In the genomic region with DNA sequence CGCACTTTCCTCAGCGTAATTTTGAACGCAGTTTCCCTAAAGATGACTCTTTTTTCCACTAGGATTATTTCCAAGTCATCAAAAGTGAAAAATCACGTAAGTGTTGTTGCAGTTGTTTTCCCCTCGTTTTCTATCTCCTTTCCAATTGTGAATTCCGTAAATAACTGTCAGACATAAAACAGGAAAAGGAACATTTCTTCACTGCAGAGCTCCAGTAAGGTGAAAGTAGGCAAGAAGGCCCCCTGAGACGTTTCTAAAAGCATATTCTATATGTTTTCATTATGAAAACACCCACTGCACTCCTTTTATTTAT, we compare ENCODE assay signal across 8 cellular contexts. TPM values are rescaled to one million over a fixed set of nuclear protein-coding genes. Genes with fewer than 3 reads are reported as not detected.
DNase-seq lines count a peak whose midpoint lies in the region; ATAC-seq, FAIRE-seq and TF ChIP-seq lines count a peak whose summit lies in the region.

No MANE protein-coding gene starts in this region.

- DNase-seq in GM06990 (ENCODE audit: extremely low read depth, insufficient read length): no peak
- no peak for DNase-seq in SJSA1 (ENCODE audit: low read depth in 1 of 2, low spot score in 2 of 2)
- DNase-seq in esophagus squamous epithelium (lab: John Stamatoyannopoulos, UW): no peak
- no peak for DNase-seq in pancreas
- no peak for DNase-seq in HEK293T (ENCODE audit: extremely low spot score)
- no peak for DNase-seq in NCI-H524 (lab: John Stamatoyannopoulos, UW)
- no peak for DNase-seq in NCI-H1436 (lab: John Stamatoyannopoulos, UW)

- FAIRE-seq in pancreas (lab: Jason Lieb, UNC): no peak

- H3K36me3 ChIP-seq in GM06990 (ENCODE audit: control insufficient read depth, insufficient read depth, low read length) (no peaks in the 10 kb centered on the region), SJSA1 (peaks cover 2% of the 10 kb centered on the region; the same call in 1 of the 2 replicates), esophagus squamous epithelium (no peaks in the 10 kb centered on the region), pancreas (no peaks in the 10 kb centered on the region)

- H3K4me1 ChIP-seq in SJSA1 (replicated peaks) (peaks cover 24% of the 10 kb centered on the region), esophagus squamous epithelium (peaks cover 0 to 34% (median 10%) of the 10 kb centered on the region in 3 donors), pancreas (peaks cover 0 to 19% (median 16%) of the 10 kb centered on the region in 3 donors)

- 1% methylated on average over 7 of the region's 7 CpGs for WGBS in esophagus squamous epithelium, 2 donors
- 1 to 2% methylated on average over 7 of the region's 7 CpGs for WGBS in pancreas, 2 donors

- intact Hi-C loops in esophagus squamous epithelium (cut with DNase I) (no loop called here), pancreas (cut with DNase I) (no loop called here)

- H3K27me3 ChIP-seq in GM06990 (replicated peaks; ENCODE audit: control insufficient read depth, insufficient read depth, low read length) (no peaks in the 10 kb centered on the region), SJSA1 (replicated peaks) (no peaks in the 10 kb centered on the region), esophagus squamous epithelium (no peaks in the 10 kb centered on the region), pancreas (no peaks in the 10 kb centered on the region)

- H3K4me3 ChIP-seq in GM06990 (replicated peaks; ENCODE audit: low read depth, low read length): peak overlapping the region; percentile 87
- H3K4me3 ChIP-seq in SJSA1: peak overlapping the region; percentile 61
- peak overlapping the region; percentile 34 to 85 (median 58) for H3K4me3 ChIP-seq in esophagus squamous epithelium
- peak overlapping the region; percentile 21 to 46 (median 42) for H3K4me3 ChIP-seq in pancreas

- TF ChIP-seq CTCF in GM06990 (IDR thresholded peaks at IDR 0.05; ENCODE audit: insufficient read depth, low read length, poor library complexity, severe bottlenecking): no peak
- TF ChIP-seq CTCF in esophagus squamous epithelium (IDR thresholded peaks at IDR 0.05): no peak
- no peak for TF ChIP-seq CTCF in pancreas (IDR thresholded peaks at IDR 0.05)

- no peak for TF ChIP-seq POLR2A in esophagus squamous epithelium (IDR thresholded peaks at IDR 0.05)

- CTCF ChIA-PET in HEK293T (lab: Yijun Ruan, JAX): no interaction called here

- H3K9me3 ChIP-seq in SJSA1 (replicated peaks) (no peaks in the 10 kb centered on the region), esophagus squamous epithelium (no peaks in the 10 kb centered on the region), pancreas (no peaks in the 10 kb centered on the region)

- POLR2A ChIA-PET in HEK293T (lab: Yijun Ruan, JAX): interaction anchor here (0.6 kb wide), 1 partner anchor 44 kb away, joined by 3 read pairs; no protein-coding TSS in a partner anchor

- peak in 1 of 4 donors; percentile 6 for ATAC-seq in pancreas
- ATAC-seq in HG02840 (IDR thresholded peaks at IDR 0.05; ENCODE audit: low FRiP score, unreplicated experiment): no peak

- peak overlapping the region; percentile 95 for H3K27ac ChIP-seq in SJSA1
- H3K27ac ChIP-seq in esophagus squamous epithelium: peak overlapping the region; percentile 78 to 96 (median 85)
- peak overlapping the region; percentile 73 to 92 (median 90) for H3K27ac ChIP-seq in pancreas

TF ChIP-seq in HEK293T, 16 proteins besides CTCF, POLR2A, EP300 and RAD21:
- TF ChIP-seq FOXA1 (IDR thresholded peaks at IDR 0.05) (no peak), ELF4 (IDR thresholded peaks at IDR 0.05) (no peak), ZNF384 (IDR thresholded peaks at IDR 0.05) (no peak), L3MBTL2 (conservative IDR thresholded peaks at IDR 0.05) (no peak), NFRKB (IDR thresholded peaks at IDR 0.05) (no peak), BHLHE40 (IDR thresholded peaks at IDR 0.05; ENCODE audit: borderline replicate concordance) (no peak), FOXK2 (IDR thresholded peaks at IDR 0.05) (no peak), TARDBP (IDR thresholded peaks at IDR 0.05) (no peak), CTBP1 (IDR thresholded peaks at IDR 0.05; ENCODE audit: borderline replicate concordance) (no peak), ARNT (IDR thresholded peaks at IDR 0.05) (no peak), SP1 (IDR thresholded peaks at IDR 0.05) (no peak), SUZ12 (IDR thresholded peaks at IDR 0.05) (no peak), HDGF (IDR thresholded peaks at IDR 0.05; ENCODE audit: borderline replicate concordance) (no peak), FOXM1 (IDR thresholded peaks at IDR 0.05; ENCODE audit: borderline replicate concordance) (no peak), LEF1 (IDR thresholded peaks at IDR 0.05; ENCODE audit: borderline replicate concordance) (no peak), PKNOX1 (IDR thresholded peaks at IDR 0.05) (no peak)

RNA-seq across cellular contexts. Expression of gene HIVEP2, which starts 17.7 kb away (rescaled TPM):
- 3.2 and 8.3 TPM in 2 replicates for total RNA-seq in SJSA1 (2014; rRNA removed; shearing (Covaris generic))
- 10 to 100 TPM in 3 of 4 donors, 1 to 10 TPM in 1; 8.6 to 19.3 (median 12.7) TPM for total RNA-seq in esophagus squamous epithelium
- 10 to 100 TPM in 3 of 6 donors, 1 to 10 TPM in 3; 7.5 to 14.0 (median 9.8) TPM for total RNA-seq in pancreas
- polyA plus RNA-seq in pancreas: 1 to 10 TPM; 3.8 to 5.1 TPM
